Comparison of ENCODE assay signal across 7 cellular contexts in the genomic region with DNA sequence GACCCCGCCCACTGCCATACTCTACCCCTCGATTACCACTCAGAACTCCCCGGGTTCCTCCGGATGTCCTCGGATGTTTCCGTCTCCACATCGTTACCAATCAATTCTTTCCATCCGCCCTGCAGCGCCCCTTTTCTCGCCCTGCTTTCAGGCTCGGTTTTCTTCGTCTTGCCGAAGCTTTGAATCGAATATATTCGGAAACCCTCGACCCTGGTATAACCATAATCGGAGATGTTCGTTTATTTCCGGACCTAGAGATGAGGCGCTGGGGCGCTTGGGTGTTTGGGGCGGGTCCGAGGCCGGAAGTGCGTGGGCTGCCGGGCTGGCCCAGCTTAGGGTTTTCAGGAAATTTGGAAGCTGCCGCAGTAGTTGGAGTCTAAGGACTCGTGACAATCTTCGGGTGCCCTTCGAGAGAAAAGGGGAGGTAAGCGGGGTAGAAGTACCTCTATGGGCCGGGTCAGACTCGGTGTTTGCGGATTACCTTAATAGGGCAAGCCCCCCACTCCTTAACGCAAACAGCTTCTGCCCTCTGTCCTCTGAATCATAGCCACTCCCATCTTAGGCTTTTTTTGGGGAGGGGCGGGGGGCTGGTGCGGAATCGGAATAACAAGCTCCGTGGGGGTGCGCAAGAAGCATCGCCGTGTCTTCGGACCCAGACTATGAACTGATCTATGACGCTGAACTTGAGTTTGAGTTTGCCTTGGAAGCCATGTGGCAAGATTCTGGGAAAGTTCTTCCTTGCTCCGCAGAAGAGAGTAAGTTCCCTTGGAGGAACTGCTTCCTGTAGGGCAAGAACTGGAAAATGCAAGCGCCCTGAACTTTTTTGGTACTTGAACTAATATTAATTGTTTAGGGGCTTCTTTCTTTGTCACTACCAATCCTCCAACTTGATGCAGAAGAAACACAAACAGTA. TPM values are rescaled to one million over a fixed set of nuclear protein-coding genes. Genes with fewer than 3 reads are reported as not detected.
DNase-seq lines count a peak whose midpoint lies in the region; ATAC-seq and TF ChIP-seq lines count a peak whose summit lies in the region.

A gene with protein sequence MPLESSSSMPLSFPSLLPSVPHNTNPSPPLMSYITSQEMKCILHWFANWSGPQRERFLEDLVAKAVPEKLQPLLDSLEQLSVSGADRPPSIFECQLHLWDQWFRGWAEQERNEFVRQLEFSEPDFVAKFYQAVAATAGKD (plus strand): TSS at position 310 of the 913 bp plus-strand sequence. CDS start 2,154 bp downstream, outside the sequence.

- no peak for TF ChIP-seq RAD21 in SK-N-SH (IDR thresholded peaks at IDR 0.05; ENCODE audit: low read length)

- peak within 1 kb of the TSS; percentile 93 to 96 for H3K27ac ChIP-seq in SK-N-SH (ENCODE audit: low read depth in 2 of 2, low read length in 1 of 2)
- peak within 1 kb of the TSS; percentile 97 for H3K27ac ChIP-seq in mammary epithelial cell (ENCODE audit: insufficient read depth, low read depth, low read length)

- H3K36me3 ChIP-seq in SK-N-SH (replicated peaks in 1 of 2; ENCODE audit: control insufficient read depth in 1 of 2, insufficient read depth in 2 of 2, low read length in 1 of 2) (peaks cover 39 to 45% of the 10 kb centered on the region in 2 experiments), mammary epithelial cell (ENCODE audit: insufficient read depth, low read length) (peaks cover 32% of the 10 kb centered on the region)

- TSS peak; percentile 79 for BruUV-seq in mammary epithelial cell (replicated peaks; lab: Mats Ljungman, UMichigan)

- H3K36me3 Mint-ChIP-seq in immature natural killer cell = peaks cover 8 to 19% (median 16%) of the 10 kb centered on the region in 3 donors

- H3K4me1 ChIP-seq in SK-N-SH (ENCODE audit: control insufficient read depth in 1 of 2, insufficient read depth in 2 of 2, low read depth in 1 of 2, low read length in 1 of 2) = peaks cover 7 to 20% of the 10 kb centered on the region in 2 experiments; a peak in 3 of 4 replicates
- H3K4me1 ChIP-seq in mammary epithelial cell (ENCODE audit: insufficient read depth, low read length) = peaks cover 23% of the 10 kb centered on the region

- no peaks in the 10 kb centered on the region for H3K9me3 Mint-ChIP-seq in immature natural killer cell

- no peaks in the 10 kb centered on the region for H3K9me2 ChIP-seq in SK-N-SH

- ATAC-seq in GM18861 (IDR thresholded peaks at IDR 0.05; ENCODE audit: unreplicated experiment) (peak; percentile 83), HG02981 (IDR thresholded peaks at IDR 0.05; ENCODE audit: unreplicated experiment) (peak; percentile 89)

- CTCF ChIA-PET in SK-N-SH (lab: Yijun Ruan, JAX) = interaction anchor here (0.6 to 3.4 kb wide), 14 partner anchors 13 to 223 kb away, joined by 3 to 21 read pairs (median 4); a partner anchor contains a TSS
- CTCF ChIA-PET in mammary epithelial cell (lab: Charles Lee; ENCODE audit: low non-redundant PET) = interaction anchor here (0.6 to 1.1 kb wide), 6 partner anchors 13 to 1244 kb away, joined by 4 to 7 read pairs (median 5); no protein-coding TSS in a partner anchor

- H4K20me1 ChIP-seq in SK-N-SH (ENCODE audit: insufficient read depth) (peaks cover 58% of the 10 kb centered on the region), mammary epithelial cell (ENCODE audit: insufficient read depth, low read length) (no peaks in the 10 kb centered on the region)

- peak within 1 kb of the TSS; percentile 86 for H3K4me2 ChIP-seq in SK-N-SH
- H3K4me2 ChIP-seq in mammary epithelial cell (ENCODE audit: insufficient read depth, low read depth, low read length) = peak within 1 kb of the TSS; percentile 96

- peak; percentile 97 for DNase-seq in SK-N-SH
- DNase-seq in mammary epithelial cell = peak; percentile 99
- DNase-seq in immature natural killer cell = peak; percentile 100
- DNase-seq in stimulated activated CD4-positive, alpha-beta T cell treated with anti-CD3 and anti-CD28 coated beads, Interleukin-12 subunit alpha, Interleukin-12 subunit beta, amount 100 ng/mL, for 48 hours (ENCODE audit: low read depth in 2 of 3, low spot score in 1 of 3) = peak; percentile 99 to 100 (median 99)
- no peak for DNase-seq in DMS153 (lab: John Stamatoyannopoulos, UW)

- H3K9ac ChIP-seq in SK-N-SH (peak within 1 kb of the TSS; percentile 95), mammary epithelial cell (ENCODE audit: insufficient read depth, low read length) (peak within 1 kb of the TSS; percentile 99)

- H3K27ac Mint-ChIP-seq in immature natural killer cell = no peak within 1 kb of the TSS

- no peak within 1 kb of the TSS for H3K4me3 Mint-ChIP-seq in immature natural killer cell

- peak within 1 kb of the TSS; percentile 77 to 94 for H3K4me3 ChIP-seq in SK-N-SH (ENCODE audit: low read depth in 2 of 2, low read length in 1 of 2)
- H3K4me3 ChIP-seq in mammary epithelial cell (replicated peaks in 1 of 3; ENCODE audit: insufficient read depth in 1 of 3, low read depth in 2 of 3, low read length in 3 of 3) = peak within 1 kb of the TSS; percentile 68 to 92 (median 86)

- H3K9me3 ChIP-seq in SK-N-SH = no peaks in the 10 kb centered on the region
- H3K9me3 ChIP-seq in mammary epithelial cell (replicated peaks; ENCODE audit: insufficient read depth, low read length) = no peaks in the 10 kb centered on the region

- H3K79me2 ChIP-seq in SK-N-SH (ENCODE audit: insufficient read depth) (peaks cover 78% of the 10 kb centered on the region), mammary epithelial cell (ENCODE audit: insufficient read depth, low read length) (peaks cover 89% of the 10 kb centered on the region)

- in situ Hi-C loops in mammary epithelial cell (cut with MboI; ENCODE audit: low sequenced_read_pairs in 2 of 2) = no loop called here

- H3F3A ChIP-seq in SK-N-SH (replicated peaks; ENCODE audit: insufficient read depth) = no peaks in the 10 kb centered on the region

- intact Hi-C loops in mammary epithelial cell (cut with micrococcal nuclease) = loop anchor here (1.0 to 2.0 kb wide), 2 partner anchors 17 to 27 kb away; no protein-coding TSS in a partner anchor

- dilution Hi-C loops in mammary epithelial cell (cut with HindIII; ENCODE audit: low sequenced_read_pairs) = no loop called here

- H2AFZ ChIP-seq in SK-N-SH (ENCODE audit: low read depth) (peak within 1 kb of the TSS; percentile 75), mammary epithelial cell (ENCODE audit: low read depth, low read length) (peak within 1 kb of the TSS; percentile 98)

- no peak for TF ChIP-seq EP300 in SK-N-SH (IDR thresholded peaks at IDR 0.05; ENCODE audit: borderline replicate concordance in 1 of 2, low read depth in 1 of 2, low read length in 1 of 2)

- H3K27me3 ChIP-seq in SK-N-SH (ENCODE audit: insufficient read depth) (no peaks in the 10 kb centered on the region), mammary epithelial cell (ENCODE audit: insufficient read depth, low read length) (no peaks in the 10 kb centered on the region)

- H3K4me1 Mint-ChIP-seq in immature natural killer cell = peaks cover 9 to 11% of the 10 kb centered on the region in 2 donors

- POLR2A ChIA-PET in SK-N-SH (lab: Yijun Ruan, JAX) = interaction anchor here (0.6 to 2.1 kb wide), 15 partner anchors 12 to 467 kb away, joined by 3 to 11 read pairs (median 4); a partner anchor contains a TSS

- no peak for TF ChIP-seq CTCF in SK-N-SH (IDR thresholded peaks at IDR 0.05)
- TF ChIP-seq CTCF in mammary epithelial cell (conservative IDR thresholded peaks at IDR 0.05 in 1 of 2, IDR thresholded peaks at IDR 0.05 in 1 of 2; ENCODE audit: extremely low read depth in 1 of 2, insufficient read depth in 1 of 2, low read depth in 1 of 2, low read length in 2 of 2) = no peak

- H3K27me3 Mint-ChIP-seq in immature natural killer cell (ENCODE audit: low read depth in 3 of 3) = no peaks in the 10 kb centered on the region

- under 1% methylated on average over 40 of the region's 46 CpGs for WGBS in SK-N-SH (ENCODE audit: low lambda C conversion rate)
- 4% methylated on average over 37 of the region's 46 CpGs for WGBS in mammary epithelial cell (ENCODE audit: low coverage, missing lambda C conversion rate)

TF ChIP-seq in SK-N-SH, 30 proteins besides CTCF, POLR2A, EP300 and RAD21 (continues in another document):
- TF ChIP-seq, protein P1, sequence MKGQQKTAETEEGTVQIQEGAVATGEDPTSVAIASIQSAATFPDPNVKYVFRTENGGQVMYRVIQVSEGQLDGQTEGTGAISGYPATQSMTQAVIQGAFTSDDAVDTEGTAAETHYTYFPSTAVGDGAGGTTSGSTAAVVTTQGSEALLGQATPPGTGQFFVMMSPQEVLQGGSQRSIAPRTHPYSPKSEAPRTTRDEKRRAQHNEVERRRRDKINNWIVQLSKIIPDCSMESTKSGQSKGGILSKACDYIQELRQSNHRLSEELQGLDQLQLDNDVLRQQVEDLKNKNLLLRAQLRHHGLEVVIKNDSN (IDR thresholded peaks at IDR 0.05; ENCODE audit: borderline replicate concordance, low read depth) = no peak
- peak; percentile 16 for TF ChIP-seq RFX5 (IDR thresholded peaks at IDR 0.05; ENCODE audit: low read length)
- no peak for TF ChIP-seq TCF12 (IDR thresholded peaks at IDR 0.05)
- 0 out of 2 replicates have a peak, but pooled peaks have one; percentile 57 for TF ChIP-seq YY1 (IDR thresholded peaks at IDR 0.05; ENCODE audit: low read depth)
- no peak for TF ChIP-seq NRF1 (IDR thresholded peaks at IDR 0.05; ENCODE audit: low read depth, low read length)

RNA-seq across cellular contexts. Expression of the gene that starts here (rescaled TPM):
- polyA plus RNA-seq in SK-N-SH (2012; rRNA removed) (55.2 and 73.3 TPM in 2 replicates), mammary epithelial cell (95.1 TPM), immature natural killer cell (100 to 1,000 TPM in 2 of 3 donors, 10 to 100 TPM in 1; 85.2 to 184 (median 135) TPM)
- 58.8 and 59.3 TPM in 2 replicates for polyA plus RNA-seq in SK-N-SH (2012; cell fraction: cytosol; rRNA removed)
- polyA plus RNA-seq in SK-N-SH (2012; cell fraction: nucleus; rRNA removed) = 28.4 and 47.1 TPM in 2 replicates
- 10 to 100 TPM; 39.2 to 57.6 TPM for total RNA-seq in mammary epithelial cell
- 38.1 TPM for polyA minus RNA-seq in mammary epithelial cell
